In genomic region chr6:41939091-41939847, GRCh38 we compare ENCODE assay signal across 8 cellular contexts. TPM values are rescaled to one million over a fixed set of nuclear protein-coding genes. Genes with fewer than 3 reads are reported as not detected.
DNase-seq lines count a peak whose midpoint lies in the region; ATAC-seq and TF ChIP-seq lines count a peak whose summit lies in the region.

No MANE protein-coding gene starts in this region.

- ATAC-seq in memory B cell (ENCODE audit: low read depth) (no peak), GM21367 (IDR thresholded peaks at IDR 0.05; ENCODE audit: unreplicated experiment) (no peak), HG03521 (IDR thresholded peaks at IDR 0.05; ENCODE audit: unreplicated experiment) (no peak)

- H3K4me1 Mint-ChIP-seq in memory B cell: peaks cover 52% of the 10 kb centered on the region

- TF ChIP-seq CTCF in GM12875 (IDR thresholded peaks at IDR 0.05; ENCODE audit: borderline replicate concordance, insufficient read depth, low read depth, low read length) (no peak), RWPE1 (conservative IDR thresholded peaks at IDR 0.05; ENCODE audit: low read depth) (no peak), choroid plexus epithelial cell (conservative IDR thresholded peaks at IDR 0.05; ENCODE audit: low read depth, low read length) (no peak), tibial nerve (IDR thresholded peaks at IDR 0.05) (no peak)

- peaks cover 6% of the 10 kb centered on the region for H3K36me3 Mint-ChIP-seq in memory B cell

- H3K9me3 Mint-ChIP-seq in memory B cell: no peaks in the 10 kb centered on the region

- H3K36me3 ChIP-seq in tibial nerve: peaks cover 0 to 32% (median 15%) of the 10 kb centered on the region in 3 donors

- H3K4me3 Mint-ChIP-seq in memory B cell: peak overlapping the region; percentile 91

- 30 to 34% methylated on average over 11 to 12 of the region's 12 CpGs for WGBS in tibial nerve, 2 donors

- CTCF ChIA-PET in RWPE1 (lab: Yijun Ruan, JAX): interaction anchor here (0.7 to 2.5 kb wide), 5 partner anchors 18 to 111 kb away, joined by 3 to 12 read pairs (median 3); partner anchors contain the start of genes BYSL, MED20 and TAF8

- H3K4me1 ChIP-seq in tibial nerve: peaks cover 0 to 71% (median 35%) of the 10 kb centered on the region in 4 donors

- no peak for TF ChIP-seq POLR2A in tibial nerve (IDR thresholded peaks at IDR 0.05)

- POLR2A ChIA-PET in RWPE1 (lab: Yijun Ruan, JAX; ENCODE audit: low non-redundant PET): interaction anchor here (1.0 kb wide), 2 partner anchors 11 to 24 kb away, joined by 4 read pairs; no protein-coding TSS in a partner anchor

- no peaks in the 10 kb centered on the region for H3K27me3 ChIP-seq in tibial nerve

- DNase-seq in RWPE1 (ENCODE audit: low spot score) (no peak), choroid plexus epithelial cell (ENCODE audit: low read depth) (peak; percentile 53), memory B cell (ENCODE audit: low spot score in 2 of 2) (no peak), tibial nerve (ENCODE audit: low spot score in 2 of 2) (no peak)
- no peak for DNase-seq in activated CD4-positive, CD25-positive, alpha-beta regulatory T cell (lab: John Stamatoyannopoulos, UW)

- H3K9me3 ChIP-seq in tibial nerve: no peaks in the 10 kb centered on the region

- H3K27ac ChIP-seq in RWPE1: peak overlapping the region; percentile 83
- peak overlapping the region; percentile 41 to 92 (median 82) for H3K27ac ChIP-seq in tibial nerve

- H3K27me3 Mint-ChIP-seq in memory B cell: no peaks in the 10 kb centered on the region

- peak overlapping the region; percentile 81 for H3K27ac Mint-ChIP-seq in memory B cell

- H3K4me3 ChIP-seq in GM12875 (ENCODE audit: low read depth, low read length) (peak overlapping the region; percentile 87), choroid plexus epithelial cell (ENCODE audit: low read depth, low read length) (peak overlapping the region; percentile 35), tibial nerve (peak overlapping the region in 1 of 4 donors; percentile 89)

- no peak for TF ChIP-seq EP300 in tibial nerve (IDR thresholded peaks at IDR 0.05)

RNA-seq across cellular contexts. Expression of gene CCND3, which starts 2.3 kb away (rescaled TPM):
- total RNA-seq in tibial nerve: 100 to 1,000 TPM; 175 to 325 (median 248) TPM

RNA-seq across cellular contexts. Expression of gene BYSL, which starts 18.0 kb away (rescaled TPM):
- 10 to 100 TPM in 3 of 4 donors, 1 to 10 TPM in 1; 9.2 to 13.3 (median 12.8) TPM for total RNA-seq in tibial nerve

RNA-seq across cellular contexts. Expression of gene MED20, which starts 18.3 kb away (rescaled TPM):
- total RNA-seq in tibial nerve: 10 to 100 TPM in 3 of 4 donors, 1 to 10 TPM in 1; 8.0 to 15.0 (median 12.2) TPM

RNA-seq across cellular contexts. Expression of gene USP49, which starts 44.1 kb away (rescaled TPM):
- 10 to 100 TPM in 1 of 4 donors, 1 to 10 TPM in 3; 6.5 to 13.8 (median 8.8) TPM for total RNA-seq in tibial nerve
